ENCODE assay signal across 1 cellular context in the genomic region with DNA sequence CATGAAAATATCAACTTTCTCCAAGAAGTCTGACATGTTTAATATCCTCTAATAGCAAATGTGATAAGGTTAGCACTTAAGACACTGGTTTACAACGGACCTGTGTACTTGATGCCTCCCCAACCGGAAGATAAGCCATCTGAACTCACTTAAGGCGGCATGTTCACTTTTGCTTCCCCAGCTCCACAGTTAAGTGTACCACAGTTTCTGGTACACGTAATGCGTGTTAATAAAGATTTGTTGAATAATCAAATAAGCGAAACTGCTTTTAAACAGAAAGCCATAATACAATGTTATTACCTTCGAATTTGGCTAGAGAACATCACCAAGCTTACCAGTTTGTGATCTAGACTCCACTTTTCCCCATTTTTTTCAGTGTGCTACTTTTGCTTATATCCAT.
TF ChIP-seq lines count a peak whose summit lies in the region.

No MANE protein-coding gene starts in this region.

TF ChIP-seq in K562, 482 proteins besides CTCF, POLR2A, EP300 and RAD21 (continued from another document):
- TF ChIP-seq, protein P1, sequence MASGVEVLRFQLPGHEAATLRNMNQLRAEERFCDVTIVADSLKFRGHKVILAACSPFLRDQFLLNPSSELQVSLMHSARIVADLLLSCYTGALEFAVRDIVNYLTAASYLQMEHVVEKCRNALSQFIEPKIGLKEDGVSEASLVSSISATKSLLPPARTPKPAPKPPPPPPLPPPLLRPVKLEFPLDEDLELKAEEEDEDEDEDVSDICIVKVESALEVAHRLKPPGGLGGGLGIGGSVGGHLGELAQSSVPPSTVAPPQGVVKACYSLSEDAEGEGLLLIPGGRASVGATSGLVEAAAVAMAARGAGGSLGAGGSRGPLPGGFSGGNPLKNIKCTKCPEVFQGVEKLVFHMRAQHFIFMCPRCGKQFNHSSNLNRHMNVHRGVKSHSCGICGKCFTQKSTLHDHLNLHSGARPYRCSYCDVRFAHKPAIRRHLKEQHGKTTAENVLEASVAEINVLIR (CRISPR knock-in tag; IDR thresholded peaks at IDR 0.05), result no peak
- TF ChIP-seq ATF7 (IDR thresholded peaks at IDR 0.05), result 0 out of 2 replicates have a peak, but pooled peaks have one; percentile 21
